ENCODE assay signal across 8 cellular contexts in genomic region chr17:48830840-48831548, GRCh38.
DNase-seq lines count a peak whose midpoint lies in the region; ATAC-seq and TF ChIP-seq lines count a peak whose summit lies in the region.

Gene CALCOCO2, plus strand, starts transcription at chr17:48831035. Its CDS starts 10,673 bp downstream, at chr17:48841708.

- peak; percentile 89 for DNase-seq in AG10803 (ENCODE audit: low read depth)
- DNase-seq in NCI-H446 treated with DMSO at 0.1 percent for 48 hours (lab: John Stamatoyannopoulos, UW) = peak; percentile 58
- peak; percentile 65 for DNase-seq in activated CD4-positive, CD25-positive, alpha-beta regulatory T cell treated with anti-CD3 and anti-CD28 coated beads, Interleukin-2, amount 50 U/mL, for 16 hours (ENCODE audit: low read depth, low spot score)
- DNase-seq in central memory CD4-positive, alpha-beta T cell = peak; percentile 74
- DNase-seq in islet precursor cell = peak; percentile 96
- peak; percentile 75 to 87 (median 83) for DNase-seq in stimulated activated CD4-positive, alpha-beta T cell treated with anti-CD3 and anti-CD28 coated beads, Interleukin-12 subunit alpha, Interleukin-12 subunit beta, amount 100 ng/mL, for 48 hours (ENCODE audit: low read depth in 2 of 3, low spot score in 1 of 3)

- peak; percentile 90 for ATAC-seq in GM19025 (IDR thresholded peaks at IDR 0.05; ENCODE audit: low read depth, unreplicated experiment)
- ATAC-seq in HG03342 (IDR thresholded peaks at IDR 0.05; ENCODE audit: unreplicated experiment) = peak; percentile 77

- peak within 1 kb of the TSS; percentile 99 for H3K4me3 ChIP-seq in AG10803 (ENCODE audit: low read length)

- 0 out of 2 replicates have a peak, but pooled peaks have one; percentile 0 for TF ChIP-seq CTCF in AG10803 (conservative IDR thresholded peaks at IDR 0.05; ENCODE audit: low read length)

Comparison
In these comparisons a context has a peak if more than half of its experiments do, and no peak if none do; other contexts are left out.
1. Peak in every context shown above with its lines: DNase-seq, ATAC-seq and H3K4me3 ChIP-seq.